17 cellular contexts compared by ENCODE assay signal in the genomic region with DNA sequence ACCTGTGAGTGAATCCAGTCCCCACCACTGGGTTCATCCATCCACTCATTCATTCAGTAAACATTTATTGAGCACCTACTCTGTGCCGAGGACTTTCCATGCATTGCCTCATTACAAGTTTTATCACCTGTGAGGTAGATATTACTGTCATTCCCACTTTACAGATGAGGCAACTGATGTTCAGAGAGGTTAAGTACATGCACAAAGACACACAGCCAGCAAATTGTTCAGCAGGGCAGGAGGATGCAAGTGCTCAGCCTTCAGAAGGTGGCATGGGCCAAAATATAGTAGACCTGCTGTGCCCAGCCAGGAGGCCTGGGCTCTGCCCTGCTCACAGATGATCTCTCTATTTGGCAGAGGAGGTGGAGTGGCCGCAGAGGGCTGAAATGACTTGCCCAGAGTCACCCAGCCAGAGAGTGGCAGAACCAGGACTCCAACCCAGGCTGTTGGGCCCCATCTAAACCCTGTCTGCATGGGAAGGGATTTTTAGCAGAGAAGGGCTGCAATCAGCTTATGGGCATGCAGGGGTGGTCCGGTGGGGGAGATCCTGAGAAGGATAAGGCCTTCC. TPM values are rescaled to one million over a fixed set of nuclear protein-coding genes. Genes with fewer than 3 reads are reported as not detected.
DNase-seq lines count a peak whose midpoint lies in the region; ATAC-seq and TF ChIP-seq lines count a peak whose summit lies in the region.
"Had no signal": no experiment of that assay in that cellular context is flagged by ENCODE, and none has a peak within 500 bp of the region (broad histone marks: within the 10 kb centered on the region; RNA-seq: fewer than 3 reads in every experiment).

No MANE protein-coding gene starts in this region.

- TF ChIP-seq CTCF in HEK293 (tag by site-specific recombination; IDR thresholded peaks at IDR 0.05) = no peak

- intact Hi-C loops in aorta (cut with DNase I) = no loop called here

- CTCF ChIA-PET in HEK293 (lab: Yijun Ruan, JAX) = interaction anchor here (1.0 kb wide), 1 partner anchor 154 kb away, joined by 3 read pairs; no protein-coding TSS in a partner anchor

- H3K36me3 ChIP-seq in HEK293 (ENCODE audit: control insufficient read depth in 2 of 2, insufficient read depth in 1 of 2, low read length in 2 of 2) = no peaks in the 10 kb centered on the region
- no peaks in the 10 kb centered on the region for H3K36me3 ChIP-seq in aorta (ENCODE audit: control insufficient read depth in 1 of 2, insufficient read depth in 2 of 2, low read length in 1 of 2)
- H3K36me3 ChIP-seq: BLaER1 had no signal

- POLR2A ChIA-PET in HEK293 (lab: Yijun Ruan, JAX) = no interaction called here

- peak; percentile 47 for DNase-seq in activated effector memory CD4-positive, alpha-beta T cell treated with anti-CD3 and anti-CD28 coated beads, Interleukin-2, amount 50 U/mL, for 16 hours
- DNase-seq in activated effector memory CD4-positive, alpha-beta T cell treated with Interleukin-2 at 50 U/mL for 16 hours = no peak
- DNase-seq in islet precursor cell (peak; percentile 34), aorta (peak; percentile 14 to 40), NCI-H128 (lab: John Stamatoyannopoulos, UW; ENCODE audit: unreplicated experiment) (no peak)
- DNase-seq: 8988T; AML-193; Caco-2; CD8-positive, alpha-beta memory T cell; DND-41; GDM1; GOT3; HCEC 1CT; IMR-90 had no signal

- WGBS in aorta, 2 donors = 94 to 95% methylated on average over 3 of the region's 3 CpGs

- H3K27me3 ChIP-seq in aorta (ENCODE audit: control insufficient read depth in 1 of 2, insufficient read depth in 2 of 2, low read length in 1 of 2) = no peaks in the 10 kb centered on the region
- H3K27me3 ChIP-seq: BLaER1 had no signal

- H3K9me3 ChIP-seq in HEK293 (ENCODE audit: control insufficient read depth, insufficient read depth, low read depth, low read length) (no peaks in the 10 kb centered on the region), aorta (ENCODE audit: control insufficient read depth, low read length) (no peaks in the 10 kb centered on the region)
- H3K9me3 ChIP-seq: BLaER1, Caco-2 had no signal

- H3K4me3 ChIP-seq in HEK293 (ENCODE audit: low read depth, low read length) = no peak overlapping the region
- H3K4me3 ChIP-seq in aorta (ENCODE audit: low read length in 2 of 2) = no peak overlapping the region
- H3K4me3 ChIP-seq: BLaER1 had no signal

- H3K27ac ChIP-seq in HEK293 (ENCODE audit: extremely low read depth, low read depth, low read length) (no peak overlapping the region), aorta (ENCODE audit: low read depth in 1 of 2, low read length in 2 of 2) (no peak overlapping the region)
- H3K27ac ChIP-seq: BLaER1 had no signal

- H3K4me1 ChIP-seq in HEK293 (ENCODE audit: control insufficient read depth, insufficient read depth, low read length) = no peaks in the 10 kb centered on the region
- no peaks in the 10 kb centered on the region for H3K4me1 ChIP-seq in aorta (ENCODE audit: control insufficient read depth in 1 of 2, insufficient read depth in 2 of 2, low read length in 2 of 2)
- H3K4me1 ChIP-seq: Caco-2 had no signal

- ATAC-seq in aorta (ENCODE audit: low FRiP score) (no peak), HG02678 (IDR thresholded peaks at IDR 0.05; ENCODE audit: unreplicated experiment) (no peak)

TF ChIP-seq in HEK293, 187 proteins besides CTCF, POLR2A, EP300 and RAD21:
- peak; percentile 90; the same call in 1 of the 2 replicates for TF ChIP-seq ZNF768 (tag by site-specific recombination; IDR thresholded peaks at IDR 0.05)
- no peak for TF ChIP-seq ZNF175 (tag by site-specific recombination; IDR thresholded peaks at IDR 0.05)

RNA-seq across cellular contexts. Expression of gene NEURL1B, which starts 7.6 kb away (rescaled TPM):
- 10 to 100 TPM; 46.1 to 65.8 TPM for total RNA-seq in aorta
- 1 to 10 TPM; 1.9 to 3.5 TPM for polyA plus RNA-seq in aorta
- polyA plus RNA-seq: CD8-positive, alpha-beta memory T cell had no signal

Comparison
In these comparisons a context has a peak if more than half of its experiments do, and no peak if none do; other contexts are left out.
1. DNase-seq: peak in activated effector memory CD4-positive, alpha-beta T cell treated with anti-CD3 and anti-CD28 coated beads, Interleukin-2, amount 50 U/mL, for 16 hours (single experiment), islet precursor cell (single experiment) and aorta (2 of 2); none in activated effector memory CD4-positive, alpha-beta T cell treated with Interleukin-2 at 50 U/mL for 16 hours (single experiment) and NCI-H128 (single experiment).